9 cellular contexts compared by ENCODE assay signal in the genomic region with DNA sequence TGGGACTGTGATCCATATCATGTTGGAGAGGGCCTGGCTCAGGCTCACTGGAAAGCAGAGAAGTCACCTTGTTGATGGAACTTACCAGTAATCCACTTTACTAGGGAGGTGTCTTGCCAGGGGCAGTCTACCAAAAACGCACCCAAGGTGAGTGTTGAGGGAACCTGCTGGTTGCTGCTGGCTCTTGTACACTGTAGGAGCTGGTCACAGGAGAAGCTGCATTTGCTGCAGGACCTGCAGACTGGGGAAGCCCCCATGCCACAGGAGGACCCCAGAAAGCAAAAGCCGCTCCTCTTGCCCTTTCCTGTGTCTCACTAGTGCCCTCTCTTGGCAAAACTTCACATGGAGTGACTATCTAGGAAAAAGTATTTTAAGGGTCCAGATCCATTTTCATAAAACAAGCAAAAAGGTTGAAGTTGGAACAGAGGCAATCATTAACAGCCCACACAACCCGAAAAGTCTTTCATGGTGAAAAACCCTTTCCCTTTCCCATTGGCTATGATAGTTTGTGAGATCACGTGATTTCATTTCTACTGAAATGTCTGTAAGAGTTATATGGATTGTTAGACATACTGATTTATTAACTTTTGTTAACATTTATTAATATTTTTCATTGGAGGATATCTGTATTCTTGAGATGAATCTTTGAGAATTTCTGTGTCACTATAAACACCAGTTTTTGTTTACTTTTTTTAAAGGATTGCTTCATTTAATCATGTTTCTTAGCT. TPM values are rescaled to one million over a fixed set of nuclear protein-coding genes. Genes with fewer than 3 reads are reported as not detected.
A peak's percentile ranks its signal among the peaks of the same experiment; 100 is the strongest.
DNase-seq lines count a peak whose midpoint lies in the region; ATAC-seq, FAIRE-seq and TF ChIP-seq lines count a peak whose summit lies in the region.
"Had no signal": no experiment of that assay in that cellular context is flagged by ENCODE, and none has a peak within 500 bp of the region (broad histone marks: within the 10 kb centered on the region; RNA-seq: fewer than 3 reads in every experiment).

No MANE protein-coding gene starts in this region.

- no peak overlapping the region for H2AFZ ChIP-seq in hepatocyte

- H4K20me1 ChIP-seq in hepatocyte (ENCODE audit: insufficient read depth, poor library complexity, severe bottlenecking): no peaks in the 10 kb centered on the region

- no peak for ATAC-seq in GM19455 (IDR thresholded peaks at IDR 0.05; ENCODE audit: unreplicated experiment)
- no peak for ATAC-seq in GM21619 (IDR thresholded peaks at IDR 0.05; ENCODE audit: unreplicated experiment)

- H3K27ac ChIP-seq in WERI-Rb-1 (no peak overlapping the region), hepatocyte (no peak overlapping the region), tibial nerve (no peak overlapping the region)

- no peak for DNase-seq in D721Med (ENCODE audit: insufficient read length, low spot score)
- peak; percentile 24 for DNase-seq in HFF-Myc (ENCODE audit: extremely low read depth, low read depth)
- DNase-seq in WERI-Rb-1: peak; percentile 37
- DNase-seq in hepatocyte (ENCODE audit: low spot score): peak; percentile 37
- DNase-seq in tibial nerve (ENCODE audit: low spot score in 2 of 2): peak in 1 of 2 donors; percentile 40
- DNase-seq in T-helper 9 cell: no peak
- DNase-seq: naive B cell had no signal

- 72% methylated on average over 4 of the region's 4 CpGs for WGBS in hepatocyte (ENCODE audit: low lambda C conversion rate, missing lambda C conversion rate)
- WGBS in tibial nerve, 2 donors: 72 to 84% methylated on average over 4 of the region's 4 CpGs

- peak; percentile 60 for TF ChIP-seq CTCF in D721Med (IDR thresholded peaks at IDR 0.05; ENCODE audit: insufficient read depth, missing control alignments)
- TF ChIP-seq CTCF in HFF-Myc (IDR thresholded peaks at IDR 0.05; ENCODE audit: low read depth, low read length, missing control alignments): peak; percentile 63
- TF ChIP-seq CTCF in WERI-Rb-1 (IDR thresholded peaks at IDR 0.05; ENCODE audit: low read depth, low read length): peak; percentile 61
- TF ChIP-seq CTCF in hepatocyte (IDR thresholded peaks at IDR 0.05; ENCODE audit: poor library complexity): peak; percentile 55
- peak in 4 of 5 experiments; percentile 35 to 56 (median 48) for TF ChIP-seq CTCF in tibial nerve (IDR thresholded peaks at IDR 0.05)

- H3K4me2 ChIP-seq in hepatocyte: peak overlapping the region; percentile 43

- no peak overlapping the region for H3K4me3 ChIP-seq in HFF-Myc (replicated peaks; ENCODE audit: low read depth, low read length)
- H3K4me3 ChIP-seq in WERI-Rb-1 (ENCODE audit: low read depth, low read length): no peak overlapping the region
- H3K4me3 ChIP-seq in hepatocyte: no peak overlapping the region
- H3K4me3 ChIP-seq in tibial nerve: no peak overlapping the region

- TF ChIP-seq EP300 in tibial nerve (IDR thresholded peaks at IDR 0.05): no peak

- FAIRE-seq in D721Med (lab: Jason Lieb, UNC): no peak

- H3K9me2 ChIP-seq in hepatocyte (replicated peaks; ENCODE audit: insufficient read depth): no peaks in the 10 kb centered on the region

- H3K4me1 ChIP-seq in hepatocyte (ENCODE audit: insufficient read depth) (no peaks in the 10 kb centered on the region), tibial nerve (peaks cover 0 to 47% (median 2%) of the 10 kb centered on the region in 4 donors)

- H3K79me2 ChIP-seq in hepatocyte: peaks cover 87% of the 10 kb centered on the region

- H3K27me3 ChIP-seq in WERI-Rb-1 (ENCODE audit: insufficient read depth, low read depth, severe bottlenecking) (no peaks in the 10 kb centered on the region), hepatocyte (no peaks in the 10 kb centered on the region), tibial nerve (no peaks in the 10 kb centered on the region)

- no peaks in the 10 kb centered on the region for H3K9me3 ChIP-seq in WERI-Rb-1 (ENCODE audit: severe bottlenecking)
- H3K9me3 ChIP-seq in hepatocyte (ENCODE audit: low read depth): no peaks in the 10 kb centered on the region
- no peaks in the 10 kb centered on the region for H3K9me3 ChIP-seq in tibial nerve

- no peak for TF ChIP-seq POLR2A in tibial nerve (IDR thresholded peaks at IDR 0.05)

- H3K36me3 ChIP-seq in WERI-Rb-1 (no peaks in the 10 kb centered on the region), hepatocyte (replicated peaks; ENCODE audit: insufficient read depth, low read depth) (no peaks in the 10 kb centered on the region), tibial nerve (no peaks in the 10 kb centered on the region)

RNA-seq across cellular contexts. Expression of gene RASSF8, which starts 59.2 kb away (rescaled TPM):
- total RNA-seq in hepatocyte: 46.2 and 46.9 TPM in 2 replicates
- polyA plus RNA-seq in hepatocyte: 20.3 and 24.6 TPM in 2 replicates
- 10 to 100 TPM; 42.9 to 87.2 (median 76.1) TPM for total RNA-seq in tibial nerve

Comparison
In these comparisons a context has a peak if more than half of its experiments do, and no peak if none do; other contexts are left out.
1. DNase-seq: peak in HFF-Myc (single experiment), WERI-Rb-1 (single experiment) and hepatocyte (single experiment); none in D721Med (single experiment) and T-helper 9 cell (single experiment).
2. Peak in every context shown above with its lines, with median percentiles within 50 percentile points of each other: CTCF ChIP-seq.